In genomic region chr6:169966312-169967181, GRCh38 we compare ENCODE assay signal across 1 cellular context.
TF ChIP-seq lines count a peak whose summit lies in the region.

No MANE protein-coding gene starts in this region.

TF ChIP-seq in H1, 55 proteins besides CTCF, POLR2A, EP300 and RAD21:
- TF ChIP-seq, protein P1, sequence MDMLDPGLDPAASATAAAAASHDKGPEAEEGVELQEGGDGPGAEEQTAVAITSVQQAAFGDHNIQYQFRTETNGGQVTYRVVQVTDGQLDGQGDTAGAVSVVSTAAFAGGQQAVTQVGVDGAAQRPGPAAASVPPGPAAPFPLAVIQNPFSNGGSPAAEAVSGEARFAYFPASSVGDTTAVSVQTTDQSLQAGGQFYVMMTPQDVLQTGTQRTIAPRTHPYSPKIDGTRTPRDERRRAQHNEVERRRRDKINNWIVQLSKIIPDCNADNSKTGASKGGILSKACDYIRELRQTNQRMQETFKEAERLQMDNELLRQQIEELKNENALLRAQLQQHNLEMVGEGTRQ (IDR thresholded peaks at IDR 0.05; ENCODE audit: low read length), result no peak
- TF ChIP-seq PHF8 (conservative IDR thresholded peaks at IDR 0.05; ENCODE audit: low read depth, low read length) (no peak), SRF (IDR thresholded peaks at IDR 0.05; ENCODE audit: low read depth, low read length) (no peak), JUND (IDR thresholded peaks at IDR 0.05; ENCODE audit: low read length) (no peak), TAF1 (IDR thresholded peaks at IDR 0.05; ENCODE audit: low read depth, low read length) (no peak), RFX5 (IDR thresholded peaks at IDR 0.05; ENCODE audit: borderline replicate concordance, low read depth, low read length) (no peak), RXRA (IDR thresholded peaks at IDR 0.05; ENCODE audit: insufficient read depth, low read depth, low read length) (no peak), TEAD4 (IDR thresholded peaks at IDR 0.05; ENCODE audit: low read depth, low read length) (no peak), CHD2 (IDR thresholded peaks at IDR 0.05; ENCODE audit: low read length) (no peak), GTF2F1 (IDR thresholded peaks at IDR 0.05; ENCODE audit: borderline replicate concordance, low read depth, low read length) (no peak), CBX5 (IDR thresholded peaks at IDR 0.05; ENCODE audit: low read depth, low read length) (no peak), YY1 (IDR thresholded peaks at IDR 0.05; ENCODE audit: low read depth, low read length) (no peak), GABPA (IDR thresholded peaks at IDR 0.05; ENCODE audit: borderline replicate concordance, insufficient read depth, low read length) (no peak), ZNF274 (IDR thresholded peaks at IDR 0.05; ENCODE audit: borderline replicate concordance, extremely low read depth, low read length) (no peak), SIRT6 (IDR thresholded peaks at IDR 0.05; ENCODE audit: low read length) (no peak)
- TF ChIP-seq, protein P2, sequence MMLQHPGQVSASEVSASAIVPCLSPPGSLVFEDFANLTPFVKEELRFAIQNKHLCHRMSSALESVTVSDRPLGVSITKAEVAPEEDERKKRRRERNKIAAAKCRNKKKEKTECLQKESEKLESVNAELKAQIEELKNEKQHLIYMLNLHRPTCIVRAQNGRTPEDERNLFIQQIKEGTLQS (IDR thresholded peaks at IDR 0.05; ENCODE audit: insufficient read depth, low read depth, low read length), result no peak
